ENCODE assay signal across 26 cellular contexts in genomic region chr2:223888251-223888650, GRCh38. TPM values are rescaled to one million over a fixed set of nuclear protein-coding genes. Genes with fewer than 3 reads are reported as not detected.
DNase-seq lines count a peak whose midpoint lies in the region; TF ChIP-seq lines count a peak whose summit lies in the region.
"Had no signal": no experiment of that assay in that cellular context is flagged by ENCODE, and none has a peak within 500 bp of the region (broad histone marks: within the 10 kb centered on the region; RNA-seq: fewer than 3 reads in every experiment).

No MANE protein-coding gene starts in this region.

- H3K9me3 Mint-ChIP-seq in CD14-positive monocyte (no peaks in the 10 kb centered on the region), progenitor cell of endocrine pancreas (ENCODE audit: low read depth) (peaks cover 7% of the 10 kb centered on the region)
- H3K9me3 Mint-ChIP-seq: activated naive CD4-positive, alpha-beta T cell treated with anti-CD3 and anti-CD28 coated beads, Interleukin-2, amount 10 ng/mL, durations not matched to agents 7 days and 5 days had no signal

- H3K27ac ChIP-seq in RWPE1, result peak overlapping the region; percentile 74
- H3K27ac ChIP-seq in mammary epithelial cell (ENCODE audit: insufficient read depth, low read depth, low read length), result peak overlapping the region; percentile 68
- H3K27ac ChIP-seq: adrenal gland, body of pancreas, dorsolateral prefrontal cortex, parathyroid adenoma, right atrium auricular region, SJCRH30, uterus had no signal

- 88% methylated on average over 2 of the region's 2 CpGs for WGBS in mammary epithelial cell (ENCODE audit: low coverage, missing lambda C conversion rate)

- POLR2A ChIA-PET in RWPE1 (lab: Yijun Ruan, JAX; ENCODE audit: low non-redundant PET), result no interaction called here

- dilution Hi-C loops in mammary epithelial cell (cut with HindIII; ENCODE audit: low sequenced_read_pairs), result no loop called here

- H3K4me2 ChIP-seq in mammary epithelial cell (ENCODE audit: insufficient read depth, low read depth, low read length), result no peak overlapping the region

- CTCF ChIA-PET in RWPE1 (lab: Yijun Ruan, JAX), result interaction anchor here (1.2 kb wide), 1 partner anchor 81 kb away, joined by 3 read pairs; no protein-coding TSS in a partner anchor
- CTCF ChIA-PET in mammary epithelial cell (lab: Charles Lee; ENCODE audit: low non-redundant PET), result no interaction called here

- peak overlapping the region; percentile 25 to 92 (median 81) for H3K27ac Mint-ChIP-seq in CD14-positive monocyte
- H3K27ac Mint-ChIP-seq in progenitor cell of endocrine pancreas, result peak overlapping the region; percentile 81
- H3K27ac Mint-ChIP-seq: activated naive CD4-positive, alpha-beta T cell treated with anti-CD3 and anti-CD28 coated beads, Interleukin-2, amount 10 ng/mL, durations not matched to agents 7 days and 5 days had no signal

- H3K9ac ChIP-seq in mammary epithelial cell (ENCODE audit: insufficient read depth, low read length), result no peak overlapping the region
- H3K9ac ChIP-seq: parathyroid adenoma had no signal

- in situ Hi-C loops in mammary epithelial cell (cut with MboI; ENCODE audit: low sequenced_read_pairs in 2 of 2), result no loop called here

- no peak for TF ChIP-seq CTCF in CD14-positive monocyte (IDR thresholded peaks at IDR 0.05)
- no peak for TF ChIP-seq CTCF in RWPE1 (conservative IDR thresholded peaks at IDR 0.05; ENCODE audit: low read depth)
- TF ChIP-seq CTCF in mammary epithelial cell (conservative IDR thresholded peaks at IDR 0.05 in 1 of 2, IDR thresholded peaks at IDR 0.05 in 1 of 2; ENCODE audit: extremely low read depth in 1 of 2, insufficient read depth in 1 of 2, low read depth in 1 of 2, low read length in 2 of 2), result no peak
- TF ChIP-seq CTCF in progenitor cell of endocrine pancreas (IDR thresholded peaks at IDR 0.05; ENCODE audit: unreplicated experiment), result no peak

- no TSS peak for BruUV-seq in mammary epithelial cell (replicated peaks; lab: Mats Ljungman, UMichigan)

- H3K36me3 Mint-ChIP-seq in CD14-positive monocyte (peaks cover 47 to 54% of the 10 kb centered on the region in 2 donors), progenitor cell of endocrine pancreas (ENCODE audit: insufficient read depth) (peaks cover 28% of the 10 kb centered on the region)

- intact Hi-C loops in CD14-positive monocyte (cut with micrococcal nuclease), result no loop called here
- intact Hi-C loops in mammary epithelial cell (cut with micrococcal nuclease), result no loop called here

- no peak overlapping the region for H3K4me3 ChIP-seq in mammary epithelial cell (replicated peaks in 1 of 3; ENCODE audit: insufficient read depth in 1 of 3, low read depth in 2 of 3, low read length in 3 of 3)
- H3K4me3 ChIP-seq: adrenal gland, body of pancreas, dorsolateral prefrontal cortex, K562, right atrium auricular region, SJCRH30, uterus had no signal

- H4K20me1 ChIP-seq in mammary epithelial cell (ENCODE audit: insufficient read depth, low read length), result no peaks in the 10 kb centered on the region

- no peak overlapping the region for H2AFZ ChIP-seq in mammary epithelial cell (ENCODE audit: low read depth, low read length)
- H2AFZ ChIP-seq: parathyroid adenoma had no signal

- H3K4me1 ChIP-seq in mammary epithelial cell (ENCODE audit: insufficient read depth, low read length), result peaks cover 17% of the 10 kb centered on the region
- H3K4me1 ChIP-seq: adrenal gland, body of pancreas, parathyroid adenoma, right atrium auricular region, SJCRH30, uterus had no signal

- peaks cover 2% of the 10 kb centered on the region for H3K79me2 ChIP-seq in mammary epithelial cell (ENCODE audit: insufficient read depth, low read length)

- DNase-seq in CD14-positive monocyte (ENCODE audit: low spot score) (no peak), RWPE1 (ENCODE audit: low spot score) (no peak), mammary epithelial cell (no peak), progenitor cell of endocrine pancreas (ENCODE audit: low spot score, unreplicated experiment) (no peak), DMS114 treated with DMSO at 0.1 percent for 48 hours (lab: John Stamatoyannopoulos, UW; ENCODE audit: unreplicated experiment) (no peak), epidermal melanocyte (ENCODE audit: insufficient read length, low spot score) (no peak), cerebellar nuclear complex (lab: John Stamatoyannopoulos, UW) (no peak)
- DNase-seq: activated naive CD4-positive, alpha-beta T cell treated with anti-CD3 and anti-CD28 coated beads, Interleukin-2, amount 10 ng/mL, durations not matched to agents 7 days and 5 days; adrenal gland; body of pancreas; C1 segment of cervical spinal cord; Caco-2; DND-41; dorsolateral prefrontal cortex; GOT3; hypothalamus; left cardiac atrium; NCI-H1092; NCI-H1694 treated with DMSO at 0.1 percent for 48 hours; stimulated activated CD4-positive, alpha-beta T cell treated with anti-CD3 and anti-CD28 coated beads, Interleukin-1b, Interleukin-23, amount 100 ng/mL, for 48 hours; stimulated activated naive CD4-positive, alpha-beta T cell treated with Interleukin-2 at 50 U/mL for 16 hours; uterus had no signal

- no peaks in the 10 kb centered on the region for H3K27me3 Mint-ChIP-seq in CD14-positive monocyte (ENCODE audit: low read depth in 3 of 3)
- H3K27me3 Mint-ChIP-seq in progenitor cell of endocrine pancreas, result no peaks in the 10 kb centered on the region
- H3K27me3 Mint-ChIP-seq: activated naive CD4-positive, alpha-beta T cell treated with anti-CD3 and anti-CD28 coated beads, Interleukin-2, amount 10 ng/mL, durations not matched to agents 7 days and 5 days had no signal

- H3K4me3 Mint-ChIP-seq in CD14-positive monocyte (no peak overlapping the region), progenitor cell of endocrine pancreas (ENCODE audit: low read depth) (no peak overlapping the region)
- H3K4me3 Mint-ChIP-seq: activated naive CD4-positive, alpha-beta T cell treated with anti-CD3 and anti-CD28 coated beads, Interleukin-2, amount 10 ng/mL, durations not matched to agents 7 days and 5 days had no signal

- peaks cover 10% of the 10 kb centered on the region for H3K36me3 ChIP-seq in mammary epithelial cell (ENCODE audit: insufficient read depth, low read length)
- H3K36me3 ChIP-seq: uterus had no signal

- H3K4me1 Mint-ChIP-seq in CD14-positive monocyte (peaks cover 36% of the 10 kb centered on the region), progenitor cell of endocrine pancreas (ENCODE audit: low read depth) (no peaks in the 10 kb centered on the region)

- no peaks in the 10 kb centered on the region for H3K27me3 ChIP-seq in mammary epithelial cell (ENCODE audit: insufficient read depth, low read length)
- H3K27me3 ChIP-seq: adrenal gland, body of pancreas, dorsolateral prefrontal cortex, right atrium auricular region, SJCRH30, uterus had no signal

- no peaks in the 10 kb centered on the region for H3K9me3 ChIP-seq in mammary epithelial cell (replicated peaks; ENCODE audit: insufficient read depth, low read length)
- H3K9me3 ChIP-seq: adrenal gland, body of pancreas, right atrium auricular region, SJCRH30, uterus had no signal

RNA-seq across cellular contexts. Expression of gene AP1S3, which starts 50.9 kb away (rescaled TPM):
- 1 to 10 TPM in 1 of 2 donors, under 1 TPM in 1; 0.81 to 1.3 TPM for polyA plus RNA-seq in CD14-positive monocyte
- 10 to 100 TPM; 32.0 to 41.1 TPM for total RNA-seq in mammary epithelial cell
- 26.0 TPM for polyA plus RNA-seq in mammary epithelial cell
- 20.5 TPM for polyA minus RNA-seq in mammary epithelial cell
- 11.5 and 12.7 TPM in 2 replicates for total RNA-seq in progenitor cell of endocrine pancreas
- total RNA-seq: SJCRH30 had no signal

RNA-seq across cellular contexts. Expression of gene WDFY1, which starts 56.9 kb away (rescaled TPM):
- polyA plus RNA-seq in CD14-positive monocyte (10 to 100 TPM; 31.7 to 40.7 TPM), mammary epithelial cell (42.8 TPM)
- total RNA-seq in mammary epithelial cell (10 to 100 TPM; 55.6 to 96.0 TPM), progenitor cell of endocrine pancreas (52.3 and 54.6 TPM in 2 replicates)
- polyA minus RNA-seq in mammary epithelial cell, result 69.1 TPM
